In the genomic region with DNA sequence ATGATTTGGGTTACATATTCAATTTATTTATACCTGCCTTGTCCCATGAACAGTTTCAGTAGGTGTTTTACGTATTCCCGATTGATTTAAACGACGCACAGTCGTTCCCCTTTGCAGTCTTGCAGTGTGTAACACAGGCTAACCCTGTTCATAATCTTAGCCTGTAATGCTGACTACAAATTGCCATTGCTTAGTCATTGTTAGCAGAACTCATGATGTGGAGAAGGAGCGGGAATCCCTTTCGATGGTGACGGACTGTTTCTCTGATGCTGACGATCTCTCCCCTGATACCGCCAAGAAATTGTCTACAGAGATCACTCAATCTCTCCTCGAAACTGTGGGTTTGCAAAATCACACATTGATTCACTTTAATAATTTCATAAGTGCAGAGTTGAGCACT, we compare ENCODE assay signal across 28 cellular contexts.
"Had no signal": no experiment of that assay in that cellular context is flagged by ENCODE, and none has a peak within 500 bp of the region (broad histone marks: within the 10 kb centered on the region; RNA-seq: fewer than 3 reads in every experiment).

No MANE protein-coding gene starts in this region.

- H3K27ac Mint-ChIP-seq: activated CD4-positive, alpha-beta T cell treated with anti-CD3 and anti-CD28 coated beads, Interleukin-2, amount 10 ng/mL, durations not matched to agents 7 days and 5 days; activated CD8-positive, alpha-beta T cell treated with anti-CD3 and anti-CD28 coated beads for 36 hours; activated naive CD4-positive, alpha-beta T cell treated with anti-CD3 and anti-CD28 coated beads, Interleukin-2, amount 10 ng/mL, durations not matched to agents 7 days and 5 days; activated naive CD4-positive, alpha-beta T cell treated with anti-CD3 and anti-CD28 coated beads, Interleukin-2, amount 50 U/mL, for 72 hours; activated naive CD8-positive, alpha-beta T cell treated with anti-CD3 and anti-CD28 coated beads, Interleukin-2, amount 10 ng/mL, durations not matched to agents 7 days and 5 days; activated T-cell treated with anti-CD3 and anti-CD28 coated beads, Interleukin-2, amount 50 U/mL, for 72 hours; brain had no signal

- H3K4me1 ChIP-seq: ascending aorta, breast epithelium, colonic mucosa, esophagus squamous epithelium, gastroesophageal sphincter had no signal

- H3K27ac ChIP-seq: ascending aorta, breast epithelium, cardiac muscle cell, colonic mucosa, epithelial cell of prostate, esophagus squamous epithelium, gastroesophageal sphincter had no signal

- H3K4me3 Mint-ChIP-seq: activated CD4-positive, alpha-beta T cell treated with anti-CD3 and anti-CD28 coated beads, Interleukin-2, amount 10 ng/mL, durations not matched to agents 7 days and 5 days; activated CD8-positive, alpha-beta T cell treated with anti-CD3 and anti-CD28 coated beads for 36 hours; activated naive CD4-positive, alpha-beta T cell treated with anti-CD3 and anti-CD28 coated beads, Interleukin-2, amount 10 ng/mL, durations not matched to agents 7 days and 5 days; activated naive CD8-positive, alpha-beta T cell treated with anti-CD3 and anti-CD28 coated beads, Interleukin-2, amount 10 ng/mL, durations not matched to agents 7 days and 5 days; activated T-cell treated with anti-CD3 and anti-CD28 coated beads, Interleukin-2, amount 50 U/mL, for 72 hours; brain had no signal

- DNase-seq: activated CD4-positive, alpha-beta T cell treated with anti-CD3 and anti-CD28 coated beads for 4 hours; activated CD4-positive, alpha-beta T cell treated with anti-CD3 and anti-CD28 coated beads, Interleukin-2, amount 10 ng/mL, durations not matched to agents 7 days and 5 days; activated CD4-positive, alpha-beta T cell treated with anti-CD3 and anti-CD28 coated beads, Interleukin-2, amount 50 U/mL, for 48 hours; activated CD4-positive, CD25-positive, alpha-beta regulatory T cell; activated CD4-positive, CD25-positive, alpha-beta regulatory T cell treated with anti-CD3 and anti-CD28 coated beads, Interleukin-2, amount 50 U/mL, for 72 hours; activated CD8-positive, alpha-beta memory T cell treated with anti-CD3 and anti-CD28 coated beads for 24 hours; activated CD8-positive, alpha-beta T cell treated with anti-CD3 and anti-CD28 coated beads for 36 hours; activated gamma-delta T cell; activated naive CD4-positive, alpha-beta T cell; activated naive CD4-positive, alpha-beta T cell treated with anti-CD3 and anti-CD28 coated beads, Interleukin-2, amount 10 ng/mL, durations not matched to agents 7 days and 5 days; activated naive CD8-positive, alpha-beta T cell treated with anti-CD3 and anti-CD28 coated beads, Interleukin-2, amount 10 ng/mL, durations not matched to agents 7 days and 5 days; activated T-cell treated with anti-CD3 and anti-CD28 coated beads, Interleukin-2, amount 50 U/mL, for 1 hour; activated T-cell treated with anti-CD3 and anti-CD28 coated beads, Interleukin-2, amount 50 U/mL, for 72 hours; central memory CD4-positive, alpha-beta T cell; cerebellar nuclear complex; colonic mucosa; effector CD8-positive, alpha-beta T cell; esophagus squamous epithelium; foreskin melanocyte had no signal

- H3K36me3 ChIP-seq: ascending aorta, breast epithelium, cardiac muscle cell, colonic mucosa, esophagus squamous epithelium, gastroesophageal sphincter had no signal

- H3K4me1 Mint-ChIP-seq: activated naive CD8-positive, alpha-beta T cell treated with anti-CD3 and anti-CD28 coated beads, Interleukin-2, amount 10 ng/mL, durations not matched to agents 7 days and 5 days had no signal

- H3K9me3 Mint-ChIP-seq: activated CD4-positive, alpha-beta T cell treated with anti-CD3 and anti-CD28 coated beads, Interleukin-2, amount 10 ng/mL, durations not matched to agents 7 days and 5 days; activated CD8-positive, alpha-beta T cell treated with anti-CD3 and anti-CD28 coated beads for 36 hours; activated naive CD4-positive, alpha-beta T cell treated with anti-CD3 and anti-CD28 coated beads, Interleukin-2, amount 10 ng/mL, durations not matched to agents 7 days and 5 days; activated naive CD4-positive, alpha-beta T cell treated with anti-CD3 and anti-CD28 coated beads, Interleukin-2, amount 50 U/mL, for 72 hours; activated naive CD8-positive, alpha-beta T cell treated with anti-CD3 and anti-CD28 coated beads, Interleukin-2, amount 10 ng/mL, durations not matched to agents 7 days and 5 days; activated T-cell treated with anti-CD3 and anti-CD28 coated beads, Interleukin-2, amount 50 U/mL, for 72 hours had no signal

- ATAC-seq: activated CD8-positive, alpha-beta T cell treated with anti-CD3 and anti-CD28 coated beads for 36 hours; activated naive CD4-positive, alpha-beta T cell treated with anti-CD3 and anti-CD28 coated beads, Interleukin-2, amount 50 U/mL, for 72 hours; gastroesophageal sphincter had no signal

- H3K4me3 ChIP-seq: ascending aorta, breast epithelium, cardiac muscle cell, colonic mucosa, esophagus squamous epithelium, gastroesophageal sphincter had no signal

- H3K27me3 ChIP-seq: ascending aorta, cardiac muscle cell, colonic mucosa had no signal

- H3K27me3 Mint-ChIP-seq: activated naive CD4-positive, alpha-beta T cell treated with anti-CD3 and anti-CD28 coated beads, Interleukin-2, amount 10 ng/mL, durations not matched to agents 7 days and 5 days had no signal

- FAIRE-seq: endometrium, endothelial cell of umbilical vein had no signal

- H3K36me3 Mint-ChIP-seq: activated naive CD4-positive, alpha-beta T cell treated with anti-CD3 and anti-CD28 coated beads, Interleukin-2, amount 10 ng/mL, durations not matched to agents 7 days and 5 days; activated naive CD8-positive, alpha-beta T cell treated with anti-CD3 and anti-CD28 coated beads, Interleukin-2, amount 10 ng/mL, durations not matched to agents 7 days and 5 days; brain had no signal

- H3K9me3 ChIP-seq: ascending aorta, breast epithelium, colonic mucosa, esophagus squamous epithelium, gastroesophageal sphincter had no signal
